ENCODE assay signal across 8 cellular contexts in the genomic region with DNA sequence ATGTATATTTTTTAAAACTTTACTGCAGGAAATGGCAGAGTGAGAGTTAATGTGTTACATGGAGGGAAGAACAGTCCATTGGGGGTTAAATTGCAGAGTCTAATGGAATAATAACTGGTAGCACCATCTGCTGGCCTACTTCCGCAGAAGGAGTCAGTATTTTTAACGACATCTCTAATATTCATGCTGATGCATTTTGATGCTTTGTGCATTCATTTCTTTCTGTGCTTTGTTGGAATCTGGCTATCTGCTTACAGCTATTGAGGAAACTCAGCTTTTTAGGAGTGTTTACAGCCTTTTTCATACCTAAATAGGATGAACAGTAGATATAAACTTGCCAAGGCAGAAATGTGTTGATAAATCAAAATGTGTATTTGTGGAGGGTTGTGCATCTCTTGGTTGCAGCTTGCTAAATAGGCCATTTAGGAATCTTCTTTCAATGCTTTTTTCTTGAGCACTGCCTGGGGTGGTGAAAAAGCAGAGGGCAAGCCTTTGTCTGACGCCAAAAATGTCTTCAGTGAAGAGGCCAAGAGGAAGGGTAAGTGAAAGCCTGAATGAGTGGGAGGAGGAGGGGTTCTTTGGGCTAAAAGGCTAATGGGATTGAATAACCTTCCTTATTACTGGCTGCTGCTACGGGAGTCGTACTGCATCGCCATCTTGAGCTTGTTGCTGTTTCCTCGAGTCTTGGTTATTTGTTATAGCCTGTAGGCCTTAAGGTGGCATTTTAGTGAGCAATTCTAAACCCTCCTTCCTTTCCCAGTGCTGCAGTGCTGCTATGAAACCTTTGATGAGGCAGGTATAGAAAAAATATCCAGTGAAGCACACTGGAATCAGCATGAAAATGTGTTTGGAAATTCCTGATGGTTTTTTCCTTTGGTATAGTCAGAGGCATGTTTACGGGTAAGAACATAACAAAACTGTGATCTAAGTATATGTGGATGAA.
DNase-seq lines count a peak whose midpoint lies in the region; ATAC-seq, FAIRE-seq and TF ChIP-seq lines count a peak whose summit lies in the region.

No MANE protein-coding gene starts in this region.

- H3K9me3 ChIP-seq in GM12878 (replicated peaks; ENCODE audit: control insufficient read depth, insufficient read depth, low read length): no peaks in the 10 kb centered on the region; the same call in 2 of the 3 replicates

- DNase-seq in GDM1 (lab: John Stamatoyannopoulos, UW) (peak; percentile 56), HTR-8/SVneo (ENCODE audit: insufficient read length, low spot score) (peak; percentile 85), NOMO-1 treated with DMSO at 0.1 percent for 48 hours (lab: John Stamatoyannopoulos, UW; ENCODE audit: unreplicated experiment) (peak; percentile 91), GM12878 (ENCODE audit: low read depth, low spot score) (peak; percentile 69), hypothalamus (lab: John Stamatoyannopoulos, UW) (peak in 47 of 51 donors; percentile 3 to 94 (median 42)), putamen (ENCODE audit: low spot score) (peak; percentile 87)
- DNase-seq in stimulated activated CD4-positive, alpha-beta T cell treated with anti-CD3 and anti-CD28 coated beads, Interleukin-2, amount 100 ng/mL, for 24 hours: no peak

- H3K4me3 ChIP-seq in GM12878: peak overlapping the region; percentile 72

- in situ Hi-C loops in GM12878 (cut with MboI): loop anchor here (5.0 kb wide), 1 partner anchor 76 kb away; no protein-coding TSS in a partner anchor

- peaks cover 3% of the 10 kb centered on the region; the same call in 1 of the 2 replicates for H3K4me1 ChIP-seq in GM12878 (ENCODE audit: control insufficient read depth, insufficient read depth, low read length)

- TF ChIP-seq CTCF in GM12878 (IDR thresholded peaks at IDR 0.05 in 2 of 3, conservative IDR thresholded peaks at IDR 0.05 in 1 of 3; ENCODE audit: control insufficient read depth in 2 of 3, extremely low read depth in 1 of 3, insufficient read depth in 1 of 3, low read depth in 3 of 3, low read length in 3 of 3): peak; percentile 51 to 63 (median 55)

- H3K27ac ChIP-seq in GM12878 (ENCODE audit: control insufficient read depth, insufficient read depth): peak overlapping the region; percentile 95

- peak; percentile 79 for FAIRE-seq in HTR-8/SVneo (lab: Jason Lieb, UNC)
- FAIRE-seq in GM12878 (lab: Jason Lieb, UNC): peak; percentile 96

- H2AFZ ChIP-seq in GM12878 (ENCODE audit: control insufficient read depth, low read depth, low read length): peak overlapping the region; percentile 85

- H3K4me2 ChIP-seq in GM12878 (ENCODE audit: control insufficient read depth, insufficient read depth): peak overlapping the region; percentile 98

- peak; percentile 57; the same call in 1 of the 2 replicates for TF ChIP-seq POLR2A in GM12878 (IDR thresholded peaks at IDR 0.05; ENCODE audit: low read depth, low read length)

- no peaks in the 10 kb centered on the region for H3K27me3 ChIP-seq in GM12878 (replicated peaks in 1 of 2; ENCODE audit: control insufficient read depth in 2 of 2, insufficient read depth in 2 of 2, low read length in 1 of 2)

- POLR2A ChIA-PET in GM12878 (lab: Charles Lee): interaction anchor here (0.5 to 2.6 kb wide), 7 partner anchors 10 to 152 kb away, joined by 3 to 8 read pairs (median 4); no protein-coding TSS in a partner anchor

- TF ChIP-seq EP300 in GM12878 (IDR thresholded peaks at IDR 0.05; ENCODE audit: borderline replicate concordance in 1 of 2, control insufficient read depth in 1 of 2, low read depth in 2 of 2, low read length in 2 of 2): no peak

- RAD21 ChIA-PET in GM12878 (lab: Charles Lee; ENCODE audit: unreplicated experiment): interaction anchor here (0.5 to 2.8 kb wide), 21 partner anchors 8 to 295 kb away, joined by 3 to 77 read pairs (median 5); partner anchors contain the start of genes AKTIP and CHD9

- ATAC-seq in GM21526 (IDR thresholded peaks at IDR 0.05; ENCODE audit: low FRiP score, unreplicated experiment) (peak; percentile 79), GM12878 (peak; percentile 83)

- peaks cover 0 to 6% of the 10 kb centered on the region in 2 experiments; a peak in 2 of 4 replicates for H3K36me3 ChIP-seq in GM12878 (ENCODE audit: control insufficient read depth in 2 of 2, insufficient read depth in 2 of 2, low read length in 1 of 2)

- H4K20me1 ChIP-seq in GM12878 (ENCODE audit: control insufficient read depth, insufficient read depth): no peaks in the 10 kb centered on the region

- no TSS peak for BruUV-seq in GM12878 (replicated peaks; lab: Mats Ljungman, UMichigan)

- H3K79me2 ChIP-seq in GM12878 (ENCODE audit: control insufficient read depth, insufficient read depth, low read length): peaks cover 55% of the 10 kb centered on the region

- 27% methylated on average over 8 of the region's 8 CpGs for WGBS in GM12878 (ENCODE audit: insufficient coverage, insufficient replicate concordance, low lambda C conversion rate, missing lambda C conversion rate)

- SMC1A ChIA-PET in GM12878 (lab: Charles Lee; ENCODE audit: uncharacterized antibody, unreplicated experiment): interaction anchor here (0.6 to 6.0 kb wide), 31 partner anchors 10 to 299 kb away, joined by 3 to 88 read pairs (median 4); partner anchors contain the start of genes CHD9 and CHD9NB

- peak; percentile 58 for TF ChIP-seq RAD21 in GM12878 (IDR thresholded peaks at IDR 0.05; ENCODE audit: insufficient read depth, low read depth, low read length)

- CTCF ChIA-PET in GM12878 (lab: Yijun Ruan, JAX): interaction anchor here (0.6 to 4.3 kb wide), 36 partner anchors 9 to 1016 kb away, joined by 3 to 70 read pairs (median 6); partner anchors contain the start of genes CHD9 and CHD9NB

- intact Hi-C loops in GM12878 (cut with micrococcal nuclease; ENCODE audit: unreplicated experiment): loop anchor here (1.0 to 5.0 kb wide), 4 partner anchors 46 to 231 kb away; no protein-coding TSS in a partner anchor

- H3K9ac ChIP-seq in GM12878 (ENCODE audit: control insufficient read depth, insufficient read depth, low read length): peak overlapping the region; percentile 71

TF ChIP-seq in GM12878, 131 proteins besides CTCF, POLR2A, EP300 and RAD21 (continues in another document):
- TF ChIP-seq ASH2L (IDR thresholded peaks at IDR 0.05; ENCODE audit: borderline replicate concordance, low read depth) (0 out of 2 replicates have a peak, but pooled peaks have one; percentile 52), CHD1 (IDR thresholded peaks at IDR 0.05; ENCODE audit: low read depth, low read length) (no peak), MTA2 (IDR thresholded peaks at IDR 0.05; ENCODE audit: low read depth) (0 out of 2 replicates have a peak, but pooled peaks have one; percentile 17), SMARCA5 (IDR thresholded peaks at IDR 0.05) (peak; percentile 16; the same call in 1 of the 2 replicates), RB1 (IDR thresholded peaks at IDR 0.05; ENCODE audit: borderline replicate concordance) (no peak), EZH2 (IDR thresholded peaks at IDR 0.05; ENCODE audit: borderline replicate concordance, control insufficient read depth, low read depth, low read length) (no peak), BACH1 (IDR thresholded peaks at IDR 0.05; ENCODE audit: borderline replicate concordance) (no peak), MYB (IDR thresholded peaks at IDR 0.05; ENCODE audit: borderline replicate concordance, low read depth, low read length) (no peak), SIN3A (IDR thresholded peaks at IDR 0.05; ENCODE audit: low read depth, low read length) (no peak), IKZF1 (conservative IDR thresholded peaks at IDR 0.05) (peak; percentile 64; the same call in 1 of the 2 replicates), IKZF2 (IDR thresholded peaks at IDR 0.05) (0 out of 4 replicates have a peak, but pooled peaks have one; percentile 36 to 47), ZNF217 (IDR thresholded peaks at IDR 0.05) (no peak), JUND (IDR thresholded peaks at IDR 0.05; ENCODE audit: low read depth, low read length) (no peak), CHD4 (IDR thresholded peaks at IDR 0.05) (no peak)
- TF ChIP-seq, protein P1, sequence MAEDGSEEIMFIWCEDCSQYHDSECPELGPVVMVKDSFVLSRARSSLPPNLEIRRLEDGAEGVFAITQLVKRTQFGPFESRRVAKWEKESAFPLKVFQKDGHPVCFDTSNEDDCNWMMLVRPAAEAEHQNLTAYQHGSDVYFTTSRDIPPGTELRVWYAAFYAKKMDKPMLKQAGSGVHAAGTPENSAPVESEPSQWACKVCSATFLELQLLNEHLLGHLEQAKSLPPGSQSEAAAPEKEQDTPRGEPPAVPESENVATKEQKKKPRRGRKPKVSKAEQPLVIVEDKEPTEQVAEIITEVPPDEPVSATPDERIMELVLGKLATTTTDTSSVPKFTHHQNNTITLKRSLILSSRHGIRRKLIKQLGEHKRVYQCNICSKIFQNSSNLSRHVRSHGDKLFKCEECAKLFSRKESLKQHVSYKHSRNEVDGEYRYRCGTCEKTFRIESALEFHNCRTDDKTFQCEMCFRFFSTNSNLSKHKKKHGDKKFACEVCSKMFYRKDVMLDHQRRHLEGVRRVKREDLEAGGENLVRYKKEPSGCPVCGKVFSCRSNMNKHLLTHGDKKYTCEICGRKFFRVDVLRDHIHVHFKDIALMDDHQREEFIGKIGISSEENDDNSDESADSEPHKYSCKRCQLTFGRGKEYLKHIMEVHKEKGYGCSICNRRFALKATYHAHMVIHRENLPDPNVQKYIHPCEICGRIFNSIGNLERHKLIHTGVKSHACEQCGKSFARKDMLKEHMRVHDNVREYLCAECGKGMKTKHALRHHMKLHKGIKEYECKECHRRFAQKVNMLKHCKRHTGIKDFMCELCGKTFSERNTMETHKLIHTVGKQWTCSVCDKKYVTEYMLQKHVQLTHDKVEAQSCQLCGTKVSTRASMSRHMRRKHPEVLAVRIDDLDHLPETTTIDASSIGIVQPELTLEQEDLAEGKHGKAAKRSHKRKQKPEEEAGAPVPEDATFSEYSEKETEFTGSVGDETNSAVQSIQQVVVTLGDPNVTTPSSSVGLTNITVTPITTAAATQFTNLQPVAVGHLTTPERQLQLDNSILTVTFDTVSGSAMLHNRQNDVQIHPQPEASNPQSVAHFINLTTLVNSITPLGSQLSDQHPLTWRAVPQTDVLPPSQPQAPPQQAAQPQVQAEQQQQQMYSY (CRISPR knock-in tag; IDR thresholded peaks at IDR 0.05): no peak
- TF ChIP-seq, protein P2, sequence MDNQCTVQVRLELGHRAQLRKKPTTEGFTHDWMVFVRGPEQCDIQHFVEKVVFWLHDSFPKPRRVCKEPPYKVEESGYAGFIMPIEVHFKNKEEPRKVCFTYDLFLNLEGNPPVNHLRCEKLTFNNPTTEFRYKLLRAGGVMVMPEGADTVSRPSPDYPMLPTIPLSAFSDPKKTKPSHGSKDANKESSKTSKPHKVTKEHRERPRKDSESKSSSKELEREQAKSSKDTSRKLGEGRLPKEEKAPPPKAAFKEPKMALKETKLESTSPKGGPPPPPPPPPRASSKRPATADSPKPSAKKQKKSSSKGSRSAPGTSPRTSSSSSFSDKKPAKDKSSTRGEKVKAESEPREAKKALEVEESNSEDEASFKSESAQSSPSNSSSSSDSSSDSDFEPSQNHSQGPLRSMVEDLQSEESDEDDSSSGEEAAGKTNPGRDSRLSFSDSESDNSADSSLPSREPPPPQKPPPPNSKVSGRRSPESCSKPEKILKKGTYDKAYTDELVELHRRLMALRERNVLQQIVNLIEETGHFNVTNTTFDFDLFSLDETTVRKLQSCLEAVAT (IDR thresholded peaks at IDR 0.05): peak; percentile 78

Comparison
In these comparisons a context has a peak if more than half of its experiments do, and no peak if none do; other contexts are left out.
1. DNase-seq: peak in GDM1 (single experiment), HTR-8/SVneo (single experiment), NOMO-1 treated with DMSO at 0.1 percent for 48 hours (single experiment), GM12878 (single experiment), hypothalamus (47 of 51) and putamen (single experiment); none in stimulated activated CD4-positive, alpha-beta T cell treated with anti-CD3 and anti-CD28 coated beads, Interleukin-2, amount 100 ng/mL, for 24 hours (0 of 2).